1 cellular context compared by ENCODE assay signal in the genomic region with DNA sequence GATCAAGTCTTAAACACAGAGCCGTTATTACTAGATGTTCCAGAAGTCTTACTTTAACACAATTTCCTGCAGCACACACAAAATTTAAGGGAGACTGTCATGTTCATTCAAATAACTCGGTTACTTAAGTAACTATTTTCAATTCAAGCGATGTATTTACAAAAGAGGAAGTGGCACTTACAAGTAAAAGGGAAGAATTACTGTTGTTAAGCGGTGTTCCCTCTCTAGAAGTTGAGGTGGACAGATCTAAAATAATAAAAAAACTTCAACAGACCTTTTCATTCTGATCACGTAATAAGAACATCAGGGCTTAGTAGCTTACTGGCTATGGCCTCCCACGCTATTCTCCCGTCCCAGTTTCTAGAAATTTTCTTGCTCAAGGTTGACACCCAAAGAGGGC.
TF ChIP-seq lines count a peak whose summit lies in the region.

No MANE protein-coding gene starts in this region.

TF ChIP-seq in K562, 482 proteins besides CTCF, POLR2A, EP300 and RAD21:
- TF ChIP-seq DDX20 (tag; IDR thresholded peaks at IDR 0.05; ENCODE audit: low read depth): no peak
- TF ChIP-seq ZNF12 (CRISPR knock-in tag; IDR thresholded peaks at IDR 0.05): no peak
- TF ChIP-seq CHD2 (IDR thresholded peaks at IDR 0.05; ENCODE audit: low read depth, low read length): no peak
- peak; percentile 82 for TF ChIP-seq SPI1 (IDR thresholded peaks at IDR 0.05; ENCODE audit: borderline replicate concordance, low read depth, low read length)
